Comparison of ENCODE assay signal across 8 cellular contexts in the genomic region with DNA sequence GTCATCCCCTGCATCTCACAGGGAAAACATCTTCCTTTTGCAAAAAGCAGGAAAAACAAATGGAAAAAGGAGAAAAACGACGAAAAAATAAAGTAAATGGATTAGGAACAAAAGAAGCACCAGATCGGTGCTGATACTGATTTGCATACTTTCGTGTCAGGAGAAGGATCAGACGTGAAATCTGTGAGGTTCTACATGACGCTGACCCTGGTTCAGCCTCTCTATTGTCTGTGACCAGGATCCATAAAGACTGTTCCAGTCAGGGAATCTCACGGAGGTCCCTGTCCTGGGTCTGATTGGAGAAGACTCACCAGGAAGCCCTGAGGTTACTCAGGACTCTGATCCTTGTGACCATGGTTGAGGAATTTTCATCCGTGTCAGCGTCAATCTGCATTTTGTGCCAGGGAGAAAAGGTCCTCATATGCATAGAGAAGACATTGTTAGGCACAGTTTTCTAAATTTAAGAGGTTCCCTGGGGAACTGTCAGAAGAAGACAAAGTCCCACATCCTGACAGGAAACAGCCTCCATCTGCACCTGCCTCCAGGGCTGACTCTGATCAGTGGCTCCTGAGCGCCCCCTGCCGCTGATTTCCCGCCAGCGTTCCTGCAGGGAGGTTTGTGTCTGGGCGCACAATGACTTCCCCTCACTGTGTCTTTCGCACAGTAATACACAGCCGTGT.
DNase-seq lines count a peak whose midpoint lies in the region; ATAC-seq and TF ChIP-seq lines count a peak whose summit lies in the region.
"Not testable (repeated sequence)": the region's sequence is repeated elsewhere in the genome, so short reads cannot be mapped to it uniquely, and the experiment has no call there.

No MANE protein-coding gene starts in this region.

- H3K36me3 ChIP-seq in BLaER1; PC-9 (ENCODE audit: low read depth); endodermal cell (ENCODE audit: control insufficient read depth, insufficient read depth, low read length): not testable (repeated sequence)

- not testable (repeated sequence) for H3K27me3 Mint-ChIP-seq in activated CD4-positive, alpha-beta memory T cell treated with anti-CD3 and anti-CD28 coated beads for 36 hours; endodermal cell (ENCODE audit: insufficient read depth)

- not testable (repeated sequence) for H3K4me1 Mint-ChIP-seq in activated CD4-positive, alpha-beta memory T cell treated with anti-CD3 and anti-CD28 coated beads for 36 hours (ENCODE audit: low read depth); endodermal cell

- CTCF ChIA-PET in PC-9 (lab: Charles Lee); activated CD4-positive, alpha-beta memory T cell treated with anti-CD3 and anti-CD28 coated beads for 36 hours (lab: Charles Lee): not testable (repeated sequence)

- not testable (repeated sequence) for H3K36me3 Mint-ChIP-seq in activated CD4-positive, alpha-beta memory T cell treated with anti-CD3 and anti-CD28 coated beads for 36 hours; endodermal cell (ENCODE audit: low read depth)

- H4K20me1 ChIP-seq in BLaER1; PC-9 (ENCODE audit: insufficient read depth): not testable (repeated sequence)

- H3F3A ChIP-seq in PC-9 (ENCODE audit: insufficient read depth, low read depth) = not testable (repeated sequence)

- peak overlapping the region; percentile 95 for H3K27ac ChIP-seq in BLaER1
- not testable (repeated sequence) for H3K27ac ChIP-seq in PC-9; endodermal cell (ENCODE audit: low read depth, low read length)

- H3K9me3 Mint-ChIP-seq in activated CD4-positive, alpha-beta memory T cell treated with anti-CD3 and anti-CD28 coated beads for 36 hours = not testable (repeated sequence)
- peaks cover 78% of the 10 kb centered on the region for H3K9me3 Mint-ChIP-seq in endodermal cell

- H3K4me1 ChIP-seq in BLaER1 = peaks cover 40% of the 10 kb centered on the region
- not testable (repeated sequence) for H3K4me1 ChIP-seq in PC-9 (replicated peaks; ENCODE audit: insufficient read depth); endodermal cell (ENCODE audit: control insufficient read depth, insufficient read depth, low read length)

- intact Hi-C loops in PC-9 (cut with micrococcal nuclease; ENCODE audit: unreplicated experiment); activated CD4-positive, alpha-beta memory T cell treated with anti-CD3 and anti-CD28 coated beads for 36 hours (cut with micrococcal nuclease): not testable (repeated sequence)

- ATAC-seq in GM18868 (IDR thresholded peaks at IDR 0.05; ENCODE audit: unreplicated experiment) = peak; percentile 53

- BruUV-seq in PC-9 (replicated peaks; lab: Mats Ljungman, UMichigan) = not testable (repeated sequence)

- H3K9ac ChIP-seq in BLaER1 = peak overlapping the region; percentile 88
- not testable (repeated sequence) for H3K9ac ChIP-seq in endodermal cell (ENCODE audit: extremely low read depth, low read length, poor library complexity, severe bottlenecking)

- not testable (repeated sequence) for H3K27me3 ChIP-seq in BLaER1; PC-9 (ENCODE audit: insufficient read depth, low read depth); endodermal cell (ENCODE audit: control insufficient read depth, insufficient read depth, low read length, poor library complexity, severe bottlenecking)

- peak overlapping the region; percentile 66 for H3K4me3 ChIP-seq in BLaER1
- H3K4me3 ChIP-seq in PC-9; endodermal cell (ENCODE audit: low read length): not testable (repeated sequence)

- H3K4me2 ChIP-seq in BLaER1 = peak overlapping the region; percentile 93
- not testable (repeated sequence) for H3K4me2 ChIP-seq in PC-9

- not testable (repeated sequence) for DNase-seq in PC-9, endodermal cell
- peak; percentile 79 for DNase-seq in activated CD4-positive, alpha-beta memory T cell treated with anti-CD3 and anti-CD28 coated beads for 36 hours
- peak; percentile 54 for DNase-seq in activated T-helper 9 cell treated with anti-CD3 and anti-CD28 coated beads, Interleukin-2, amount 50 U/mL, for 16 hours (ENCODE audit: low read depth)
- peak; percentile 70 to 97 for DNase-seq in stimulated activated CD4-positive, alpha-beta T cell treated with anti-CD3 and anti-CD28 coated beads, Interleukin-12 subunit alpha, Interleukin-12 subunit beta, amount 100 ng/mL, for 24 hours (ENCODE audit: low read depth in 2 of 2)
- DNase-seq in stimulated activated CD8-positive, alpha-beta memory T cell treated with anti-CD3 and anti-CD28 coated beads, Interleukin-2, amount 100 ng/mL, for 1 hour (ENCODE audit: low read depth in 2 of 2) = peak; percentile 38 to 62

- WGBS in endodermal cell (ENCODE audit: insufficient coverage in 1 of 2, insufficient read length in 1 of 2), 2 experiments = 49 to 67% methylated on average over 10 to 14 of the region's 16 CpGs

- not testable (repeated sequence) for H3K9me3 ChIP-seq in BLaER1; PC-9 (ENCODE audit: insufficient read depth, low read depth); endodermal cell (ENCODE audit: control insufficient read depth, low read length)

- H2AFZ ChIP-seq in PC-9 = not testable (repeated sequence)

- 0 out of 2 replicates have a peak, but pooled peaks have one; percentile 26 for TF ChIP-seq CTCF in PC-9 (conservative IDR thresholded peaks at IDR 0.05)
- peak; percentile 16 for TF ChIP-seq CTCF in endodermal cell (conservative IDR thresholded peaks at IDR 0.05)

- H3K27ac Mint-ChIP-seq in activated CD4-positive, alpha-beta memory T cell treated with anti-CD3 and anti-CD28 coated beads for 36 hours; endodermal cell: not testable (repeated sequence)

- POLR2A ChIA-PET in PC-9 (lab: Charles Lee; ENCODE audit: unreplicated experiment); activated CD4-positive, alpha-beta memory T cell treated with anti-CD3 and anti-CD28 coated beads for 36 hours (lab: Charles Lee): not testable (repeated sequence)

- not testable (repeated sequence) for H3K9me2 ChIP-seq in PC-9 (ENCODE audit: insufficient read depth)

- not testable (repeated sequence) for H3K79me2 ChIP-seq in PC-9 (ENCODE audit: low read depth)

- not testable (repeated sequence) for H3K4me3 Mint-ChIP-seq in activated CD4-positive, alpha-beta memory T cell treated with anti-CD3 and anti-CD28 coated beads for 36 hours; endodermal cell
